ENCODE assay signal across 10 cellular contexts in the genomic region with DNA sequence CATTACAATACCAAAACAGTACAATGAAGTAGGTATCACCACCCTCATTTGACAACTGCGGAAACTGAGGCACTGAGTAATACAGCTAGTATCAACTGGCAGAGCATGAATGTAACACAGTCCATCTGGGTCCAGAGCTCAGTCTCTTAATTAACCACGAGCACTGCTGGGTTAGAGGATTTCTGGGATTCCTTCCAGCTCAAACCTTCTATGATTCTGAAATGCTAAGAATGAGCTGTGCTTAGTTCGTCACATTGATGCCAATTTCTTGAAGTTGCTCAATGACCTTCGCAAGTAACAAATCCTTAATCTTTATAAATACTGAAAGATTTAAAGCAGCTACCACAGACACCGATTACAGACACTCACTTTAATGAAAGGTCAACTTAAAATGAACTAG.
DNase-seq lines count a peak whose midpoint lies in the region; ATAC-seq and FAIRE-seq lines count a peak whose summit lies in the region.
"Had no signal": no experiment of that assay in that cellular context is flagged by ENCODE, and none has a peak within 500 bp of the region (broad histone marks: within the 10 kb centered on the region; RNA-seq: fewer than 3 reads in every experiment).

No MANE protein-coding gene starts in this region.

- peak; percentile 4 for FAIRE-seq in HTR-8/SVneo (lab: Jason Lieb, UNC)

- ATAC-seq in HG03196 (IDR thresholded peaks at IDR 0.05; ENCODE audit: unreplicated experiment), result no peak

- H3K27ac ChIP-seq in caudate nucleus (ENCODE audit: low read depth, low read length) (peak overlapping the region; percentile 53), temporal lobe (ENCODE audit: low read depth, low read length) (peak overlapping the region; percentile 41)

- DNase-seq in HTR-8/SVneo (ENCODE audit: insufficient read length, low spot score), result no peak
- peak in 5 of 61 donors; percentile 9 to 39 (median 31) for DNase-seq in caudate nucleus (lab: John Stamatoyannopoulos, UW)
- peak; percentile 29 for DNase-seq in kidney tubule cell (ENCODE audit: low spot score)
- no peak for DNase-seq in SHP77 (lab: John Stamatoyannopoulos, UW)
- no peak for DNase-seq in SW480 (ENCODE audit: low spot score)
- DNase-seq in retina, result no peak
- DNase-seq: activated naive CD4-positive, alpha-beta T cell treated with Interleukin-2 at 50 U/mL for 16 hours; ovary had no signal
